ENCODE assay signal across 28 cellular contexts in the genomic region with DNA sequence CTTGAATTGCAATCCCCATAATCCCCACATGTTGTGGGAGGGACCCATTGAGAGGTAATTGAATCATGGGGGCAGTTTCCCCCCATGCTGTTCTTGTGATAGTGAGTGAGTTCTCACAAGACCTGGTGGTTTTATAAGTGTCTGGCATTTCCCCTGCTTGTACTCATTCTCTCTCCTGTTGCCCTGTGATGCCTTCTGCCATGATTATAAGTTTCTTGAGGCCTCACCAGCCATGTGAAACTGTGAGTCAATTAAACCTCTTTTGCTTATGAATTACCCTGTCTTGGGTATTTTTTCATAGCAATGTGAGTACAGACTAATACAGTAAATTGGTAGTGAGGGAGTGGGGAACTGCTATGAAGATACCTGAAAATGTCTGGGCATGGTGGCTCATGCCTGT.
"Had no signal": no experiment of that assay in that cellular context is flagged by ENCODE, and none has a peak within 500 bp of the region (broad histone marks: within the 10 kb centered on the region; RNA-seq: fewer than 3 reads in every experiment).

No MANE protein-coding gene starts in this region.

- ATAC-seq: Panc1 had no signal

- H3K27me3 ChIP-seq: ascending aorta, cardiac muscle cell, SJCRH30 had no signal

- H3K27ac ChIP-seq: ascending aorta, cardiac muscle cell, KMS-11, SJCRH30, SK-N-MC had no signal

- DNase-seq: activated CD4-positive, alpha-beta memory T cell treated with anti-CD3 and anti-CD28 coated beads, Interleukin-2, amount 10 ng/mL, durations not matched to agents 7 days and 5 days; activated CD4-positive, alpha-beta T cell treated with anti-CD3 and anti-CD28 coated beads for 4 hours; activated CD4-positive, alpha-beta T cell treated with anti-CD3 and anti-CD28 coated beads, Interleukin-2, amount 50 U/mL, for 1 hour; activated gamma-delta T cell treated with Interleukin-2 at 50 U/mL for 16 hours; activated naive CD4-positive, alpha-beta T cell treated with anti-CD3 and anti-CD28 coated beads for 36 hours; amniotic stem cell; MM.1S; MV-4-11; NCI-H1092 treated with DMSO at 0.1 percent for 48 hours; NCI-H1417; NCI-H146; NCI-H187; NCI-H2081 treated with DMSO at 0.1 percent for 48 hours; NCI-H226; NCI-H446 treated with DMSO at 0.1 percent for 48 hours; NCI-H524; NCI-H69; NCI-H82; SHP77; SJCRH30; T1000 had no signal

- H3K4me3 ChIP-seq: ascending aorta, cardiac muscle cell, SJCRH30, SK-N-MC had no signal

- H3K9me3 ChIP-seq: ascending aorta, SJCRH30 had no signal

- H3K9ac ChIP-seq: KMS-11 had no signal

- H3K36me3 ChIP-seq: ascending aorta, cardiac muscle cell, SJCRH30 had no signal

- H3K27ac Mint-ChIP-seq: activated CD4-positive, alpha-beta memory T cell treated with anti-CD3 and anti-CD28 coated beads, Interleukin-2, amount 10 ng/mL, durations not matched to agents 7 days and 5 days; activated naive CD4-positive, alpha-beta T cell treated with anti-CD3 and anti-CD28 coated beads for 36 hours; activated naive CD4-positive, alpha-beta T cell treated with anti-CD3 and anti-CD28 coated beads, Interleukin-2, amount 50 U/mL, for 72 hours had no signal

- H3K4me3 Mint-ChIP-seq: activated CD4-positive, alpha-beta memory T cell treated with anti-CD3 and anti-CD28 coated beads, Interleukin-2, amount 10 ng/mL, durations not matched to agents 7 days and 5 days; activated naive CD4-positive, alpha-beta T cell treated with anti-CD3 and anti-CD28 coated beads for 36 hours; central memory CD8-positive, alpha-beta T cell had no signal

- H3K4me1 ChIP-seq: ascending aorta had no signal
